ENCODE assay signal across 24 cellular contexts in genomic region chr10:6649903-6650302, GRCh38.
DNase-seq lines count a peak whose midpoint lies in the region; ATAC-seq, FAIRE-seq and TF ChIP-seq lines count a peak whose summit lies in the region.
"Had no signal": no experiment of that assay in that cellular context is flagged by ENCODE, and none has a peak within 500 bp of the region (broad histone marks: within the 10 kb centered on the region; RNA-seq: fewer than 3 reads in every experiment).

No MANE protein-coding gene starts in this region.

- POLR2A ChIA-PET in H1 (lab: Charles Lee; ENCODE audit: partially characterized antibody) = no interaction called here
- POLR2A ChIA-PET in CD4-positive, alpha-beta T cell (lab: Charles Lee) = no interaction called here

- H3K4me3 ChIP-seq in H1 (ENCODE audit: extremely low read depth in 1 of 4, insufficient read depth in 2 of 4, low read depth in 3 of 4, low read length in 4 of 4) = no peak overlapping the region
- H3K4me3 ChIP-seq: BLaER1, GM23248 had no signal

- no peak overlapping the region for H3K23ac ChIP-seq in H1 (ENCODE audit: insufficient read length)

- H3K79me1 ChIP-seq in H1 (ENCODE audit: low read depth, low read length) = no peaks in the 10 kb centered on the region

- no peak for TF ChIP-seq EP300 in H1 (IDR thresholded peaks at IDR 0.05; ENCODE audit: borderline replicate concordance in 1 of 2, low read depth in 2 of 2, low read length in 2 of 2)

- TF ChIP-seq RAD21 in H1 (IDR thresholded peaks at IDR 0.05 in 1 of 2, conservative IDR thresholded peaks at IDR 0.05 in 1 of 2; ENCODE audit: low read depth in 2 of 2, low read length in 2 of 2) = no peak

- no peaks in the 10 kb centered on the region for H4K20me1 ChIP-seq in H1 (replicated peaks in 1 of 2; ENCODE audit: control insufficient read depth in 1 of 2, insufficient read depth in 2 of 2, low read length in 2 of 2)
- H4K20me1 ChIP-seq: BLaER1 had no signal

- H3K27ac Mint-ChIP-seq in CD4-positive, alpha-beta T cell = no peak overlapping the region
- H3K27ac Mint-ChIP-seq: CD4-positive, alpha-beta memory T cell had no signal

- no peak for TF ChIP-seq CTCF in H1 (IDR thresholded peaks at IDR 0.05; ENCODE audit: control extremely low read depth in 1 of 3, insufficient read depth in 1 of 3, low read depth in 1 of 3, low read length in 3 of 3)
- TF ChIP-seq CTCF in CD4-positive, alpha-beta T cell (IDR thresholded peaks at IDR 0.05) = no peak

- no peak for TF ChIP-seq POLR2A in H1 (IDR thresholded peaks at IDR 0.05; ENCODE audit: control extremely low read depth in 1 of 2, low read depth in 2 of 2, low read length in 2 of 2)

- H3K23me2 ChIP-seq in H1 (ENCODE audit: low read depth, low read length) = no peaks in the 10 kb centered on the region

- peak overlapping the region; percentile 89; the same call in 1 of the 2 replicates for H2AFZ ChIP-seq in H1 (ENCODE audit: low read length)
- H2AFZ ChIP-seq: GM23248 had no signal

- H3K27me3 ChIP-seq in H1 (replicated peaks in 1 of 4; ENCODE audit: control insufficient read depth in 3 of 4, extremely low read depth in 1 of 4, insufficient read depth in 3 of 4, low read length in 3 of 4) = no peaks in the 10 kb centered on the region
- no peaks in the 10 kb centered on the region for H3K27me3 ChIP-seq in CD4-positive, alpha-beta T cell (ENCODE audit: control insufficient read depth, insufficient read depth, low read length)
- H3K27me3 ChIP-seq: BLaER1 had no signal

- H2BK20ac ChIP-seq in H1 (ENCODE audit: low read length) = no peak overlapping the region

- H2BK12ac ChIP-seq in H1 (ENCODE audit: low read depth, low read length) = no peak overlapping the region; the same call in 1 of the 2 replicates

- no peak overlapping the region for H3K4ac ChIP-seq in H1 (replicated peaks; ENCODE audit: insufficient read length, low read depth, low read length)

- no peak overlapping the region for H3K4me3 Mint-ChIP-seq in CD4-positive, alpha-beta T cell
- H3K4me3 Mint-ChIP-seq: CD4-positive, alpha-beta memory T cell had no signal

- H3K18ac ChIP-seq in H1 (ENCODE audit: extremely low read depth, low read length) = no peak overlapping the region

- H3K4me1 Mint-ChIP-seq in CD4-positive, alpha-beta T cell (ENCODE audit: low read depth) = peaks cover 11% of the 10 kb centered on the region

- no peak for ATAC-seq in HG03520 (IDR thresholded peaks at IDR 0.05; ENCODE audit: unreplicated experiment)
- ATAC-seq in CD4-positive, alpha-beta T cell (ENCODE audit: poor library complexity) = no peak

- H3K36me3 Mint-ChIP-seq in CD4-positive, alpha-beta T cell (ENCODE audit: low read depth) = no peaks in the 10 kb centered on the region
- H3K36me3 Mint-ChIP-seq: CD4-positive, alpha-beta memory T cell had no signal

- H2BK15ac ChIP-seq in H1 (ENCODE audit: low read length) = no peak overlapping the region

- FAIRE-seq in H1 (lab: Jason Lieb, UNC) = peak; percentile 24
- FAIRE-seq: GM12891 had no signal

- CTCF ChIA-PET in H1 (lab: Charles Lee; ENCODE audit: partially characterized antibody) = interaction anchor here (0.7 to 3.1 kb wide), 7 partner anchors 9 to 126 kb away, joined by 3 to 26 read pairs (median 19); partner anchors contain the start of gene PRKCQ
- CTCF ChIA-PET in CD4-positive, alpha-beta T cell (lab: Charles Lee) = no interaction called here

- no peaks in the 10 kb centered on the region for H3K9me3 Mint-ChIP-seq in CD4-positive, alpha-beta T cell
- H3K9me3 Mint-ChIP-seq: CD4-positive, alpha-beta memory T cell had no signal

- peak; percentile 73 for DNase-seq in ACHN
- DNase-seq in HK-2 (ENCODE audit: unreplicated experiment) = peak; percentile 8
- no peak for DNase-seq in H1 (ENCODE audit: low read depth in 1 of 2, low spot score in 2 of 2)
- peak; percentile 22 for DNase-seq in putamen (ENCODE audit: low spot score)
- DNase-seq in CD4-positive, alpha-beta T cell = no peak
- no peak for DNase-seq in HuH-7.5 (ENCODE audit: low spot score)
- DNase-seq: Calu3; CD4-positive, alpha-beta memory T cell; DMS153; GM23248; HCEC 1CT; IMR-90; NCI-H1092 treated with DMSO at 0.1 percent for 48 hours; NCI-H1436 treated with DMSO at 0.1 percent for 48 hours; NCI-H1930; NCI-H510A; NCI-H748 treated with DMSO at 0.1 percent for 48 hours; NK-92 treated with Interleukin-12 subunit alpha and Interleukin-12 subunit beta, amount 100 ng/mL, for 24 hours; SIG-M5; SK-N-SH had no signal

- no peak overlapping the region for H2AK5ac ChIP-seq in H1 (ENCODE audit: low read depth, low read length)

- no peak overlapping the region for H3K27ac ChIP-seq in H1 (ENCODE audit: low read depth, low read length)
- no peak overlapping the region for H3K27ac ChIP-seq in CD4-positive, alpha-beta T cell (ENCODE audit: low read depth, low read length)
- H3K27ac ChIP-seq: BLaER1, GM23248, KMS-11 had no signal

- no peaks in the 10 kb centered on the region for H3K27me3 Mint-ChIP-seq in CD4-positive, alpha-beta T cell
- H3K27me3 Mint-ChIP-seq: CD4-positive, alpha-beta memory T cell had no signal

- no peak overlapping the region for H3K56ac ChIP-seq in H1 (replicated peaks; ENCODE audit: insufficient read length, low read depth, low read length)

- H2BK120ac ChIP-seq in H1 (replicated peaks; ENCODE audit: low read depth, low read length) = no peak overlapping the region

- WGBS in H1 (ENCODE audit: extremely low coverage in 1 of 2, insufficient coverage in 1 of 2, insufficient read length in 1 of 2, insufficient replicate concordance in 2 of 2, low coverage in 1 of 2, low lambda C conversion rate in 2 of 2, missing lambda C conversion rate in 1 of 2), 2 experiments = 94% methylated on average over 6 of the region's 6 CpGs; no CpG with 5 or more reads in 1 of the 2 experiments

- H4K8ac ChIP-seq in H1 (ENCODE audit: extremely low read depth, insufficient read depth, low read length) = no peak overlapping the region

- H4K91ac ChIP-seq in H1 (replicated peaks; ENCODE audit: insufficient read length, low read length) = no peak overlapping the region

- no peaks in the 10 kb centered on the region for H3K79me2 ChIP-seq in H1 (ENCODE audit: control insufficient read depth in 1 of 2, insufficient read depth in 2 of 2, low read length in 2 of 2)

- H3K9ac ChIP-seq in H1 (replicated peaks in 1 of 4; ENCODE audit: extremely low read depth in 1 of 4, low read depth in 3 of 4, low read length in 3 of 4) = no peak overlapping the region
- H3K9ac ChIP-seq: BLaER1, GM23248, KMS-11, SK-N-SH had no signal

- intact Hi-C loops in CD4-positive, alpha-beta T cell (cut with DNase I, micrococcal nuclease) = loop anchor here (2.0 to 5.0 kb wide), 5 partner anchors 38 to 205 kb away; partner anchors contain the start of gene PRKCQ (in 1 of the 2)

- H3K36me3 ChIP-seq in H1 (ENCODE audit: control insufficient read depth in 2 of 4, insufficient read depth in 4 of 4, low read length in 3 of 4) = no peaks in the 10 kb centered on the region
- H3K36me3 ChIP-seq: BLaER1 had no signal

- peaks cover 0 to 12% (median 3%) of the 10 kb centered on the region in 4 experiments; a peak in 4 of 7 replicates for H3K4me1 ChIP-seq in H1 (replicated peaks in 1 of 4; ENCODE audit: control insufficient read depth in 3 of 4, insufficient read depth in 4 of 4, low read length in 3 of 4)

- H2BK5ac ChIP-seq in H1 (ENCODE audit: low read depth, low read length) = no peak overlapping the region

- H3K14ac ChIP-seq in H1 (ENCODE audit: insufficient read length) = no peak overlapping the region

- in situ Hi-C loops in ACHN (cut with HindIII; ENCODE audit: low pct_ligation_motif_present, low pct_unique_long_range_greater_than_20kb, low sequenced_read_pairs) = no loop called here

- H3K9me3 ChIP-seq in H1 (ENCODE audit: insufficient read depth in 2 of 2, low read depth in 1 of 2, low read length in 1 of 2) = no peaks in the 10 kb centered on the region
- no peaks in the 10 kb centered on the region for H3K9me3 ChIP-seq in CD4-positive, alpha-beta T cell (ENCODE audit: control insufficient read depth, low read length)
- H3K9me3 ChIP-seq: SK-N-SH had no signal

- H4K5ac ChIP-seq in H1 (ENCODE audit: insufficient read length, low read depth, low read length) = no peak overlapping the region

- H3K4me2 ChIP-seq in H1 (ENCODE audit: insufficient read depth in 1 of 2, low read depth in 2 of 2, low read length in 2 of 2) = no peak overlapping the region
- H3K4me2 ChIP-seq: BLaER1, KMS-11, SK-N-SH had no signal

TF ChIP-seq in H1, 55 proteins besides CTCF, POLR2A, EP300 and RAD21:
- TF ChIP-seq E2F6 (IDR thresholded peaks at IDR 0.05) (no peak), ZNF274 (IDR thresholded peaks at IDR 0.05; ENCODE audit: borderline replicate concordance, extremely low read depth, low read length) (no peak), JUN (IDR thresholded peaks at IDR 0.05; ENCODE audit: low read depth, low read length) (no peak), RBBP5 (IDR thresholded peaks at IDR 0.05; ENCODE audit: borderline replicate concordance, low read depth, low read length) (no peak), NANOG (IDR thresholded peaks at IDR 0.05; ENCODE audit: insufficient read depth, low read depth, low read length, poor library complexity, severe bottlenecking) (no peak)
TF ChIP-seq in H1: peak in this region for 0.

Comparison
In these comparisons a context has a peak if more than half of its experiments do, and no peak if none do; other contexts are left out.
1. DNase-seq: peak in ACHN (single experiment), HK-2 (single experiment) and putamen (single experiment); none in H1 (0 of 2), CD4-positive, alpha-beta T cell (0 of 10) and HuH-7.5 (single experiment).